In genomic region chr7:74056096-74056915, GRCh38 we compare ENCODE assay signal across 24 cellular contexts. TPM values are rescaled to one million over a fixed set of nuclear protein-coding genes. Genes with fewer than 3 reads are reported as not detected.
DNase-seq lines count a peak whose midpoint lies in the region; ATAC-seq and TF ChIP-seq lines count a peak whose summit lies in the region.
"Had no signal": no experiment of that assay in that cellular context is flagged by ENCODE, and none has a peak within 500 bp of the region (broad histone marks: within the 10 kb centered on the region; RNA-seq: fewer than 3 reads in every experiment).

No MANE protein-coding gene starts in this region.

- peaks cover 94 to 100% of the 10 kb centered on the region in 2 donors for H3K36me3 ChIP-seq in ascending aorta
- H3K36me3 ChIP-seq in thoracic aorta, result peaks cover 88% of the 10 kb centered on the region
- H3K36me3 ChIP-seq: BLaER1 treated with 17β-estradiol and CSF1 and Interleukin-3, amounts not matched to agents 10 nM and 100 nM had no signal

- ATAC-seq in thoracic aorta (ENCODE audit: insufficient number of reproducible peaks, low FRiP score, low read depth), result no peak
- ATAC-seq in GM18502 (IDR thresholded peaks at IDR 0.05; ENCODE audit: poor library complexity, unreplicated experiment), result no peak
- ATAC-seq in GM18868 (IDR thresholded peaks at IDR 0.05; ENCODE audit: unreplicated experiment), result no peak
- no peak for ATAC-seq in HG03095 (IDR thresholded peaks at IDR 0.05; ENCODE audit: unreplicated experiment)
- ATAC-seq: Panc1 had no signal

- H3K9me3 ChIP-seq in ascending aorta, result no peaks in the 10 kb centered on the region
- H3K9me3 ChIP-seq in thoracic aorta, result no peaks in the 10 kb centered on the region
- H3K9me3 ChIP-seq: BLaER1 treated with 17β-estradiol and CSF1 and Interleukin-3, amounts not matched to agents 10 nM and 100 nM had no signal

- H3K4me3 ChIP-seq in ascending aorta, result no peak overlapping the region
- H3K4me3 ChIP-seq in thoracic aorta, result no peak overlapping the region
- H3K4me3 ChIP-seq: BLaER1 treated with 17β-estradiol and CSF1 and Interleukin-3, amounts not matched to agents 10 nM and 100 nM had no signal

- intact Hi-C loops in ascending aorta (cut with DNase I), result no loop called here

- H3K27me3 ChIP-seq in ascending aorta (no peaks in the 10 kb centered on the region), thoracic aorta (replicated peaks; ENCODE audit: insufficient read depth) (no peaks in the 10 kb centered on the region)
- H3K27me3 ChIP-seq: BLaER1 treated with 17β-estradiol and CSF1 and Interleukin-3, amounts not matched to agents 10 nM and 100 nM had no signal

- H3K27ac ChIP-seq in ascending aorta (peak overlapping the region; percentile 65 to 81), thoracic aorta (peak overlapping the region; percentile 66 to 82)
- H3K27ac ChIP-seq: BLaER1 treated with 17β-estradiol and CSF1 and Interleukin-3, amounts not matched to agents 10 nM and 100 nM; RWPE1 had no signal

- TF ChIP-seq CTCF in ascending aorta (IDR thresholded peaks at IDR 0.05), result no peak
- TF ChIP-seq CTCF in thoracic aorta (IDR thresholded peaks at IDR 0.05), result no peak

- DNase-seq in D341Med (ENCODE audit: low spot score), result peak; percentile 36
- peak in 1 of 2 donors; percentile 63 for DNase-seq in ascending aorta (ENCODE audit: low spot score in 2 of 2)
- peak; percentile 12 for DNase-seq in iPS-NIHi11 (ENCODE audit: low spot score)
- no peak for DNase-seq in thoracic aorta (ENCODE audit: low spot score)
- no peak for DNase-seq in stimulated activated CD4-positive, alpha-beta T cell treated with anti-CD3 and anti-CD28 coated beads, Interleukin-4, amount 100 ng/mL, for 4 hours
- DNase-seq: AML-193; CD4-positive, alpha-beta T cell; DMS53; NCI-H1048; NCI-H1417; NCI-H1694; NCI-H2029 treated with DMSO at 0.1 percent for 48 hours; NCI-H2227 treated with DMSO at 0.1 percent for 48 hours; NCI-H510A; NCI-H69; SHP77 had no signal

- H3K4me1 ChIP-seq in ascending aorta (peaks cover 5 to 32% of the 10 kb centered on the region in 2 donors), thoracic aorta (ENCODE audit: control insufficient read depth in 1 of 2, low read depth in 2 of 2) (peaks cover 14 to 69% of the 10 kb centered on the region in 2 donors)

RNA-seq across cellular contexts. Expression of gene LIMK1, which starts 27.3 kb away (rescaled TPM):
- total RNA-seq in ascending aorta (30.0 TPM), thoracic aorta (10 to 100 TPM; 19.7 to 19.9 TPM)

RNA-seq across cellular contexts. Expression of gene ELN, which starts 28.3 kb away (rescaled TPM):
- total RNA-seq in ascending aorta, result 395 TPM
- total RNA-seq in thoracic aorta, result 1,000 to 10,000 TPM; 1,484 to 3,836 TPM
- total RNA-seq: CD4-positive, alpha-beta T cell; H4; SK-MEL-5 had no signal

Comparison
In these comparisons a context has a peak if more than half of its experiments do, and no peak if none do; other contexts are left out.
1. DNase-seq: peak in D341Med (single experiment) and iPS-NIHi11 (single experiment); none in thoracic aorta (single experiment) and stimulated activated CD4-positive, alpha-beta T cell treated with anti-CD3 and anti-CD28 coated beads, Interleukin-4, amount 100 ng/mL, for 4 hours (0 of 2).